Comparison of ENCODE assay signal across 8 cellular contexts in the genomic region with DNA sequence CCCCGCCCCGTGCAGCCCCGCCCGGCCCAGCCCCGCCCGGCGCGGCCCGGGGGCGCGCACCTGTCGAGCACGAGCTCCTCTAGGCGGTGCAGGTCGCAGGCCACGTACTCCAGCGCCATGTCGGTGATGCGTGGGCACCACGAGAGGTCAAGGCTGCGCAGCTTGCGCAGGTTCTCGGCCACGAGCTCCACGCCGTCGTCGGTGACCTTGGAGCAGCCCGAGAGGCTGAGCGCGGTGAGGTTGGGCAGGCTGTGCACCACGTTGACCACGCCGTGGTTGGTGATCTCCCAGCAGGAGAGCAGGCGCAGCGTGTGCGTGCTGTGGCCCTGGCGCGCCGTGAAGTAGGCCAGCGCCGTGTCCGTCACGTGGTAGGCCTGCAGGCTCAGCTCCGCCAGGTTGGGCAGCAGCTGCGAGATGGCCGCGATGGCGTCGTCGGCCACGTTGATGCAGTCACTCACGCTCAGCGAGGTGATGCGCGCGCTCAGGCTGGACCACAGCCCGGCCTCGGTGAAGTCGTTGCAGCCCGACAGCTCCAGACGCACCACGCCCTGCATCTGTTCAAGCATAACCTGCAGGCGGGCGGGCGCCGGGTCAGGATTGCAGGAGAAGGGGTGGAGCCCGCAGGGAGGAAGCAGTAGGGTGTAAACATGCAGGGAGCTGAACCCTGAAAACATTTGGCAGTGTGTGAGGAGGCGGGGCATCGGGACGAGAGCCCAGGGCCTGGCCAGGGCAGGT. TPM values are rescaled to one million over a fixed set of nuclear protein-coding genes. Genes with fewer than 3 reads are reported as not detected.
A peak's percentile ranks its signal among the peaks of the same experiment; 100 is the strongest.
DNase-seq lines count a peak whose midpoint lies in the region; ATAC-seq lines count a peak whose summit lies in the region.

No MANE protein-coding gene starts in this region.

- H3K4me1 ChIP-seq in esophagus (ENCODE audit: control insufficient read depth in 2 of 2, insufficient read depth in 2 of 2, low read length in 1 of 2): peaks cover 0 to 17% of the 10 kb centered on the region in 2 donors

- no peaks in the 10 kb centered on the region for H3K9me3 ChIP-seq in esophagus (ENCODE audit: control insufficient read depth in 2 of 2, insufficient read depth in 1 of 2, low read depth in 1 of 2, low read length in 1 of 2)

- DNase-seq in Daoy (ENCODE audit: low read depth) (peak; percentile 57), NCI-H187 treated with DMSO at 0.1 percent for 48 hours (lab: John Stamatoyannopoulos, UW) (peak; percentile 93), SKM-1 (lab: John Stamatoyannopoulos, UW; ENCODE audit: unreplicated experiment) (no peak)
- peak; percentile 65 for DNase-seq in activated CD4-positive, alpha-beta T cell treated with anti-CD3 and anti-CD28 coated beads, Interleukin-2, amount 50 U/mL, for 1 hour
- peak; percentile 66 for DNase-seq in stimulated activated CD4-positive, alpha-beta T cell treated with anti-CD3 and anti-CD28 coated beads, Interleukin-12 subunit alpha, Interleukin-12 subunit beta, amount 100 ng/mL, for 4 hours

- peak overlapping the region; percentile 46 to 54 for H3K4me3 ChIP-seq in esophagus (ENCODE audit: low read depth in 1 of 2, low read length in 2 of 2)

- 2% methylated on average over 71 of the region's 71 CpGs for WGBS in esophagus, 2 donors

- H3K36me3 ChIP-seq in esophagus (ENCODE audit: control insufficient read depth in 2 of 2, insufficient read depth in 2 of 2, low read length in 1 of 2): no peaks in the 10 kb centered on the region

- peak overlapping the region; percentile 91 to 93 for H3K27ac ChIP-seq in esophagus (ENCODE audit: low read depth in 2 of 2, low read length in 1 of 2)

- ATAC-seq in GM21786 (IDR thresholded peaks at IDR 0.05; ENCODE audit: unreplicated experiment) (no peak), GM21619 (IDR thresholded peaks at IDR 0.05; ENCODE audit: unreplicated experiment) (no peak)

- H3K27me3 ChIP-seq in esophagus (ENCODE audit: control insufficient read depth in 1 of 2, insufficient read depth in 2 of 2, low read length in 2 of 2): no peaks in the 10 kb centered on the region

RNA-seq across cellular contexts. Expression of a gene that starts 5.3 kb away (rescaled TPM):
- total RNA-seq in Daoy (2014; rRNA removed; shearing (Covaris generic)): 1.9 and 2.2 TPM in 2 replicates
- 1 to 10 TPM; 6.0 to 6.3 TPM for polyA plus RNA-seq in esophagus

RNA-seq across cellular contexts. Expression of a gene that starts 10.1 kb away (rescaled TPM):
- 0.51 TPM in 1 of 2 replicates, not detected in the other for total RNA-seq in Daoy (2014; rRNA removed; shearing (Covaris generic))
- 10 to 100 TPM in 1 of 2 donors, 1 to 10 TPM in 1; 8.0 to 13.0 TPM for polyA plus RNA-seq in esophagus

RNA-seq across cellular contexts. Expression of a gene that starts 11.4 kb away (rescaled TPM):
- total RNA-seq in Daoy (2014; rRNA removed; shearing (Covaris generic)): 31.4 and 37.1 TPM in 2 replicates
- polyA plus RNA-seq in esophagus: 10 to 100 TPM; 41.0 to 55.4 TPM

RNA-seq across cellular contexts. Expression of a gene that starts 15.3 kb away (rescaled TPM):
- total RNA-seq in Daoy (2014; rRNA removed; shearing (Covaris generic)): 115 and 118 TPM in 2 replicates
- 10 to 100 TPM; 58.3 to 95.2 TPM for polyA plus RNA-seq in esophagus

RNA-seq across cellular contexts. Expression of a gene that starts 19.4 kb away (rescaled TPM):
- total RNA-seq in Daoy (2014; rRNA removed; shearing (Covaris generic)): 40.9 and 60.0 TPM in 2 replicates
- polyA plus RNA-seq in esophagus: 10 to 100 TPM in 1 of 2 donors, 1 to 10 TPM in 1; 6.5 to 11.5 TPM
